Comparison of ENCODE assay signal across 31 cellular contexts in genomic region chr4:107391630-107392028, GRCh38.
"Had no signal": no experiment of that assay in that cellular context is flagged by ENCODE, and none has a peak within 500 bp of the region (broad histone marks: within the 10 kb centered on the region; RNA-seq: fewer than 3 reads in every experiment).

No MANE protein-coding gene starts in this region.

- DNase-seq: activated B cell treated with CpG ODN at 0.5 μM for 24 hours; activated CD4-positive, alpha-beta T cell treated with anti-CD3 and anti-CD28 coated beads for 36 hours; activated CD8-positive, alpha-beta memory T cell treated with anti-CD3 and anti-CD28 coated beads, Interleukin-2, amount 10 ng/mL, durations not matched to agents 7 days and 5 days; activated CD8-positive, alpha-beta T cell treated with anti-CD3 and anti-CD28 coated beads, Interleukin-2, amount 10 ng/mL, durations not matched to agents 7 days and 5 days; activated naive CD4-positive, alpha-beta T cell; activated T-cell treated with anti-CD3 and anti-CD28 coated beads, Interleukin-2, amount 50 U/mL, for 48 hours; anterior cingulate cortex; dermis blood vessel endothelial cell; effector CD4-positive, alpha-beta T cell; foreskin melanocyte; heart right ventricle; left lung; lower lobe of right lung; mesenchymal stem cell; naive thymus-derived CD8-positive, alpha-beta T cell; nucleus accumbens; pancreas; retina; sigmoid colon; small intestine; stimulated activated CD4-positive, alpha-beta T cell treated with anti-CD3 and anti-CD28 coated beads, Interleukin-1b, Interleukin-23, amount 100 ng/mL, for 48 hours; stimulated activated CD4-positive, alpha-beta T cell treated with anti-CD3 and anti-CD28 coated beads, Interleukin-4, amount 100 ng/mL, for 4 hours; stimulated activated CD8-positive, alpha-beta memory T cell treated with anti-CD3 and anti-CD28 coated beads, Interleukin-4, amount 100 ng/mL, for 48 hours; stimulated activated naive CD8-positive, alpha-beta T cell treated with anti-CD3 and anti-CD28 coated beads, Interleukin-15, amount 100 ng/mL, for 72 hours; substantia nigra; tibial artery; upper lobe of right lung had no signal

- FAIRE-seq: bronchial epithelial cell, islet of Langerhans, pancreas, small intestine had no signal

- ATAC-seq: activated CD4-positive, alpha-beta T cell treated with anti-CD3 and anti-CD28 coated beads for 36 hours; activated CD8-positive, alpha-beta memory T cell treated with anti-CD3 and anti-CD28 coated beads, Interleukin-2, amount 10 ng/mL, durations not matched to agents 7 days and 5 days; activated CD8-positive, alpha-beta T cell treated with anti-CD3 and anti-CD28 coated beads, Interleukin-2, amount 10 ng/mL, durations not matched to agents 7 days and 5 days; activated naive CD4-positive, alpha-beta T cell treated with anti-CD3 and anti-CD28 coated beads, Interleukin-2, amount 50 U/mL, for 72 hours; heart right ventricle; left lung; lower lobe of right lung; naive thymus-derived CD8-positive, alpha-beta T cell; pancreas; stimulated activated memory B cell treated with anti-CD40 and anti-IgM and Interleukin-4, amounts not matched to agents 10 μg/mL and 1 μg/mL and 100 μg/mL, for 72 hours; stimulated activated naive CD8-positive, alpha-beta T cell treated with anti-CD3 and anti-CD28 coated beads, Interleukin-15, amount 100 ng/mL, for 72 hours; upper lobe of right lung had no signal
